In the genomic region with DNA sequence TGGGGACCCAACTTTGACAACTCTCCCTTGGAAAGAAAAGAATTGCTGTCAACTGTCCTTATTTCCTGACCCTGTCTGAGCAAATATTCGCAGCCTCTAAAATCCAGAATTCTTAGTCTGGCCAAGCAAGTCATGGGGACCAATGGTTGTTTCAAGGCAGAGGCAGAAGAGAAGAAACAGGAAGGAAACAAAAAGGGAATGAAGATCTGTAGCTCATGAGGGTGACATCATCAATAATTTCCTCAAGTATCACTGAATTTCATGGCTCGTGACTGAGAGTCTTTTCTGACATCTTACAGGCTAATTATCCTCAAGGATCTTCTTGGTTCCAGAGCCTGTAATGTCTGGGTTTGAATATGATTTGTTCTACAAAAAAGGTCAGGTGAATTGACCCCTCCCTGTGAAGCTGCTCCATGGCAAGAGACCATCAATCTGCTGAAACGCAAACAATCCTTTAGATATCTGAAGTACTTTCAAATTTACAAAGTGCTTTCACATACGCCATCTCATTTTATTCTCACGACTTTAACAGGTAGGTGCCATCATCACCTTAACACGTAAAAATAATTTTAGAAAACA, we compare ENCODE assay signal across 9 cellular contexts. TPM values are rescaled to one million over a fixed set of nuclear protein-coding genes. Genes with fewer than 3 reads are reported as not detected.
DNase-seq lines count a peak whose midpoint lies in the region; ATAC-seq lines count a peak whose summit lies in the region.
"Had no signal": no experiment of that assay in that cellular context is flagged by ENCODE, and none has a peak within 500 bp of the region (broad histone marks: within the 10 kb centered on the region; RNA-seq: fewer than 3 reads in every experiment).

No MANE protein-coding gene starts in this region.

- no peak overlapping the region for H3K4me3 ChIP-seq in naive thymus-derived CD4-positive, alpha-beta T cell (ENCODE audit: low read length)

- ATAC-seq in naive thymus-derived CD4-positive, alpha-beta T cell = no peak
- ATAC-seq in GM19467 (IDR thresholded peaks at IDR 0.05; ENCODE audit: unreplicated experiment) = no peak

- H3K27me3 ChIP-seq in naive thymus-derived CD4-positive, alpha-beta T cell (ENCODE audit: control insufficient read depth in 2 of 2, insufficient read depth in 2 of 2, low read length in 2 of 2) = no peaks in the 10 kb centered on the region
- H3K27me3 ChIP-seq: tibial artery had no signal

- CTCF ChIA-PET in naive thymus-derived CD4-positive, alpha-beta T cell (lab: Charles Lee) = no interaction called here

- DNase-seq in Daoy (ENCODE audit: low read depth) = peak; percentile 15
- DNase-seq in activated naive CD8-positive, alpha-beta T cell treated with anti-CD3 and anti-CD28 coated beads for 36 hours = no peak
- no peak for DNase-seq in naive thymus-derived CD4-positive, alpha-beta T cell
- no peak for DNase-seq in NCI-H1694 (lab: John Stamatoyannopoulos, UW)
- DNase-seq in C1 segment of cervical spinal cord (lab: John Stamatoyannopoulos, UW) = no peak
- DNase-seq: activated CD4-positive, alpha-beta T cell treated with anti-CD3 and anti-CD28 coated beads, Interleukin-2, amount 50 U/mL, for 1 hour; tibial artery had no signal

- H3K4me1 ChIP-seq in naive thymus-derived CD4-positive, alpha-beta T cell (ENCODE audit: control insufficient read depth in 2 of 2, insufficient read depth in 2 of 2, low read length in 2 of 2) = peaks cover 29 to 38% of the 10 kb centered on the region in 2 donors

- H3K9me3 ChIP-seq in KOPT-K1 (ENCODE audit: insufficient read depth, low read length, poor library complexity, severe bottlenecking) = no peaks in the 10 kb centered on the region
- no peaks in the 10 kb centered on the region for H3K9me3 ChIP-seq in naive thymus-derived CD4-positive, alpha-beta T cell (ENCODE audit: control insufficient read depth in 2 of 3, low read length in 3 of 3)
- H3K9me3 ChIP-seq: tibial artery had no signal

- peaks cover 58% of the 10 kb centered on the region for H3K4me1 Mint-ChIP-seq in activated naive CD8-positive, alpha-beta T cell treated with anti-CD3 and anti-CD28 coated beads for 36 hours
- peaks cover 25 to 69% (median 64%) of the 10 kb centered on the region in 7 donors for H3K4me1 Mint-ChIP-seq in naive thymus-derived CD4-positive, alpha-beta T cell

- peak overlapping the region; percentile 98 for H3K27ac ChIP-seq in KOPT-K1 (ENCODE audit: low read depth, low read length, poor library complexity, severe bottlenecking)
- no peak overlapping the region for H3K27ac ChIP-seq in naive thymus-derived CD4-positive, alpha-beta T cell (ENCODE audit: low read depth, low read length)

- intact Hi-C loops in naive thymus-derived CD4-positive, alpha-beta T cell (cut with micrococcal nuclease) = loop anchor here (1.0 to 10.0 kb wide), 8 partner anchors 8 to 1827 kb away; a partner anchor contains a TSS

- H3K36me3 ChIP-seq in KOPT-K1 (ENCODE audit: insufficient read depth, low read length) = peaks cover 80% of the 10 kb centered on the region
- H3K36me3 ChIP-seq in naive thymus-derived CD4-positive, alpha-beta T cell (ENCODE audit: control insufficient read depth in 2 of 3, insufficient read depth in 3 of 3, low read length in 3 of 3) = peaks cover 0 to 19% (median 0%) of the 10 kb centered on the region in 3 experiments
- H3K36me3 ChIP-seq: tibial artery had no signal

- H3K4me3 Mint-ChIP-seq in activated naive CD8-positive, alpha-beta T cell treated with anti-CD3 and anti-CD28 coated beads for 36 hours = peak overlapping the region; percentile 87
- peak overlapping the region; percentile 46 to 99 (median 95) for H3K4me3 Mint-ChIP-seq in naive thymus-derived CD4-positive, alpha-beta T cell

- POLR2A ChIA-PET in naive thymus-derived CD4-positive, alpha-beta T cell (lab: Charles Lee) = interaction anchor here (1.3 kb wide), 1 partner anchor 10 kb away, joined by 3 read pairs; no protein-coding TSS in a partner anchor

- no peaks in the 10 kb centered on the region for H3K27me3 Mint-ChIP-seq in activated naive CD8-positive, alpha-beta T cell treated with anti-CD3 and anti-CD28 coated beads for 36 hours
- H3K27me3 Mint-ChIP-seq in naive thymus-derived CD4-positive, alpha-beta T cell = peaks cover 0 to 4% (median 0%) of the 10 kb centered on the region in 5 donors

- no peak overlapping the region for H3K27ac Mint-ChIP-seq in activated naive CD8-positive, alpha-beta T cell treated with anti-CD3 and anti-CD28 coated beads for 36 hours
- H3K27ac Mint-ChIP-seq in naive thymus-derived CD4-positive, alpha-beta T cell = peak overlapping the region in 5 of 9 donors; percentile 28 to 85 (median 65)

- H3K36me3 Mint-ChIP-seq in activated naive CD8-positive, alpha-beta T cell treated with anti-CD3 and anti-CD28 coated beads for 36 hours = peaks cover 69% of the 10 kb centered on the region
- peaks cover 0 to 52% (median 5%) of the 10 kb centered on the region in 5 donors for H3K36me3 Mint-ChIP-seq in naive thymus-derived CD4-positive, alpha-beta T cell

- no peaks in the 10 kb centered on the region for H3K9me3 Mint-ChIP-seq in activated naive CD8-positive, alpha-beta T cell treated with anti-CD3 and anti-CD28 coated beads for 36 hours
- H3K9me3 Mint-ChIP-seq in naive thymus-derived CD4-positive, alpha-beta T cell = peaks cover 0 to 5% (median 0%) of the 10 kb centered on the region in 11 donors

RNA-seq across cellular contexts. Expression of a gene that starts 5.8 kb away (rescaled TPM):
- total RNA-seq in Daoy (2014; rRNA removed; shearing (Covaris generic)) = 82.2 and 92.9 TPM in 2 replicates
- 100 to 1,000 TPM; 103 to 106 TPM for total RNA-seq in activated naive CD8-positive, alpha-beta T cell treated with anti-CD3 and anti-CD28 coated beads for 36 hours
- total RNA-seq in naive thymus-derived CD4-positive, alpha-beta T cell = 100 to 1,000 TPM in 1 of 5 experiments, 10 to 100 TPM in 4; 15.8 to 156 (median 61.9) TPM
- polyA plus RNA-seq in naive thymus-derived CD4-positive, alpha-beta T cell = 10 to 100 TPM; 30.0 to 36.8 TPM
